1 cellular context compared by ENCODE assay signal in the genomic region with DNA sequence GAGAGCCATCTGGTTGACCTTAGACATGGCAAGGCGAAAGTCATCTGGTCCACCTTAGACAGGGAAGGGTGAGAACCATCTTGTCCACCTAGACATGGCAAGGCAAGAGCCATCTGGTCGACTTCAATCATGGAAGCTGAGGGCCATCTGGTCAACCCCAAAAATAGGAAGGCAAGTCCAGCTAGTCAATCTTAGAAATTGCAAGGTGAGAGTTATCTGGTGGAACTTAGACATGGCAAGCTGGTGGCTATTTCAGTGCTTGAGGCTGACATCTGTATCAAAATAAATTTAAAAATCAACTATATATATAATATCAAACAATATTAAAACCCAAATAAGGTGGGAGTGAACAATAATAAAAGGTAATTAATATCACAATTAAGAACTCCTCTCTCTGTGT.
TF ChIP-seq lines count a peak whose summit lies in the region.

No MANE protein-coding gene starts in this region.

TF ChIP-seq in A549, 52 proteins besides CTCF, POLR2A, EP300 and RAD21 (continued from another document):
- no peak for TF ChIP-seq MYC (IDR thresholded peaks at IDR 0.05; ENCODE audit: borderline replicate concordance, low read length)
- TF ChIP-seq HOXA7 (CRISPR knock-in tag; IDR thresholded peaks at IDR 0.05), result no peak
- no peak for TF ChIP-seq RFX5 (IDR thresholded peaks at IDR 0.05)
- TF ChIP-seq CEBPB (IDR thresholded peaks at IDR 0.05), result no peak
- TF ChIP-seq HEYL (CRISPR knock-in tag; IDR thresholded peaks at IDR 0.05), result no peak
- TF ChIP-seq, protein P1, sequence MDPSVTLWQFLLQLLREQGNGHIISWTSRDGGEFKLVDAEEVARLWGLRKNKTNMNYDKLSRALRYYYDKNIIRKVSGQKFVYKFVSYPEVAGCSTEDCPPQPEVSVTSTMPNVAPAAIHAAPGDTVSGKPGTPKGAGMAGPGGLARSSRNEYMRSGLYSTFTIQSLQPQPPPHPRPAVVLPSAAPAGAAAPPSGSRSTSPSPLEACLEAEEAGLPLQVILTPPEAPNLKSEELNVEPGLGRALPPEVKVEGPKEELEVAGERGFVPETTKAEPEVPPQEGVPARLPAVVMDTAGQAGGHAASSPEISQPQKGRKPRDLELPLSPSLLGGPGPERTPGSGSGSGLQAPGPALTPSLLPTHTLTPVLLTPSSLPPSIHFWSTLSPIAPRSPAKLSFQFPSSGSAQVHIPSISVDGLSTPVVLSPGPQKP (IDR thresholded peaks at IDR 0.05; ENCODE audit: low read depth, low read length), result no peak
- no peak for TF ChIP-seq CBX2 (IDR thresholded peaks at IDR 0.05; ENCODE audit: borderline replicate concordance, low read depth)
- TF ChIP-seq CBX8 (IDR thresholded peaks at IDR 0.05), result no peak
- TF ChIP-seq ZNF302 (CRISPR knock-in tag; IDR thresholded peaks at IDR 0.05), result no peak
- no peak for TF ChIP-seq JUNB (IDR thresholded peaks at IDR 0.05)
- no peak for TF ChIP-seq HOXB5 (CRISPR knock-in tag; IDR thresholded peaks at IDR 0.05)
